32 cellular contexts compared by ENCODE assay signal in the genomic region with DNA sequence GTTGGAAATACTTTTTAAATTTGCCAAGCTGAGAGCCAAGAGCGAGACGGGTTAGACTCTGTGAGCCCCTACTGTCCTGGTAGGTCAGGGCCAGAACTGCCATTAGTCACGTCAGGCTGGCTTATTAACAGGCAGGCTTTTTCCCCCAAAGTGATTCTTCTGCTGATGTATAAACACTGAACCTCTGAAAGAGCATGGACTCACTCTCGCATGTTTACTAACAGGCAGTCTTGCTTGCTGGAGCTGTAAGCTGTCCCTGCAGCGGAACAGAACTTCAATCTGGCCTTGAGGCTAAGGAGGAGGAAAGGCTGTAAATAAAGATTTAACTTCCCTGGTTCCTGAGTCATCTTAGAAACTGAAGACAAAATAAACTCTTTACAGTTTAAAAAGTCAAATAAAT.
A peak's percentile ranks its signal among the peaks of the same experiment; 100 is the strongest.
DNase-seq lines count a peak whose midpoint lies in the region; ATAC-seq and TF ChIP-seq lines count a peak whose summit lies in the region.
"Had no signal": no experiment of that assay in that cellular context is flagged by ENCODE, and none has a peak within 500 bp of the region (broad histone marks: within the 10 kb centered on the region; RNA-seq: fewer than 3 reads in every experiment).

No MANE protein-coding gene starts in this region.

- POLR2A ChIA-PET in PC-9 (lab: Charles Lee; ENCODE audit: unreplicated experiment): no interaction called here

- no peaks in the 10 kb centered on the region for H4K20me1 ChIP-seq in PC-9 (ENCODE audit: insufficient read depth)

- H3K27ac Mint-ChIP-seq in osteocyte (ENCODE audit: unreplicated experiment): peak overlapping the region; percentile 77
- H3K27ac Mint-ChIP-seq: CD8-positive, alpha-beta T cell; endodermal cell; GM23338; memory B cell; natural killer cell treated with Interleukin-12 subunit alpha and Interleukin-12 subunit beta and Interleukin-15 and Interleukin-18, amount 100 ng/mL, for 72 hours; stimulated activated naive CD8-positive, alpha-beta T cell treated with anti-CD3 and anti-CD28 coated beads, Interleukin-15, Interleukin-2, amounts not matched to agents 100 ng/mL and 50 ng/mL, for 24 hours; T-helper 1 cell treated with Interleukin-12 subunit alpha and Interleukin-12 subunit beta and Interleukin-4 antibody, amounts not matched to agents 30 μg/mL and 1 μg/mL, for 36 hours had no signal

- DNase-seq in AG08396 (ENCODE audit: low spot score): peak; percentile 16
- peak; percentile 52 to 58 for DNase-seq in SJSA1 (ENCODE audit: low read depth in 1 of 2, low spot score in 2 of 2)
- DNase-seq in fibroblast of villous mesenchyme (ENCODE audit: low read depth): peak; percentile 72
- DNase-seq in osteocyte (ENCODE audit: extremely low spot score, unreplicated experiment): no peak
- DNase-seq in NCI-H1436 treated with DMSO at 0.1 percent for 48 hours (lab: John Stamatoyannopoulos, UW): no peak
- no peak for DNase-seq in PC-9
- DNase-seq in Kasumi-1 (lab: John Stamatoyannopoulos, UW): no peak
- no peak for DNase-seq in stimulated activated naive CD8-positive, alpha-beta T cell treated with anti-CD3 and anti-CD28 coated beads, Interleukin-15, Interleukin-2, amounts not matched to agents 100 U/mL and 50 U/mL, for 24 hours
- DNase-seq: 8988T; activated CD4-positive, alpha-beta T cell treated with anti-CD3 and anti-CD28 coated beads for 4 hours; activated CD8-positive, alpha-beta memory T cell treated with anti-CD3 and anti-CD28 coated beads for 24 hours; activated gamma-delta T cell treated with Interleukin-2 at 50 U/mL for 16 hours; activated T-cell treated with anti-CD3 and anti-CD28 coated beads, Interleukin-2, amount 50 U/mL, for 1 hour; AML-193; CD8-positive, alpha-beta T cell; endodermal cell; GDM1; glutamatergic neuron; NCI-H187; NCI-H2171 treated with DMSO at 0.1 percent for 48 hours; NCI-H69; right cardiac atrium; RPMI8226 had no signal

- H3K4me2 ChIP-seq in PC-9: no peak overlapping the region
- H3K4me2 ChIP-seq: GM23338 had no signal

- H3K4me3 Mint-ChIP-seq in osteocyte (ENCODE audit: unreplicated experiment): no peak overlapping the region
- H3K4me3 Mint-ChIP-seq: CD8-positive, alpha-beta T cell; endodermal cell; GM23338; memory B cell; natural killer cell treated with Interleukin-12 subunit alpha and Interleukin-12 subunit beta and Interleukin-15 and Interleukin-18, amount 100 ng/mL, for 72 hours; stimulated activated naive CD8-positive, alpha-beta T cell treated with anti-CD3 and anti-CD28 coated beads, Interleukin-15, Interleukin-2, amounts not matched to agents 100 ng/mL and 50 ng/mL, for 24 hours; T-helper 1 cell treated with Interleukin-12 subunit alpha and Interleukin-12 subunit beta and Interleukin-4 antibody, amounts not matched to agents 30 μg/mL and 1 μg/mL, for 36 hours had no signal

- no peak for ATAC-seq in stimulated activated naive CD8-positive, alpha-beta T cell treated with anti-CD3 and anti-CD28 coated beads, Interleukin-15, Interleukin-2, amounts not matched to agents 100 U/mL and 50 U/mL, for 24 hours
- ATAC-seq: CD8-positive, alpha-beta T cell; GM23338; natural killer cell treated with Interleukin-12 subunit alpha and Interleukin-12 subunit beta and Interleukin-15 and Interleukin-18, amount 100 ng/mL, for 72 hours; right cardiac atrium had no signal

- H3K4me1 ChIP-seq in SJSA1 (replicated peaks) (peaks cover 35% of the 10 kb centered on the region), PC-9 (replicated peaks; ENCODE audit: insufficient read depth) (no peaks in the 10 kb centered on the region)
- H3K4me1 ChIP-seq: parathyroid adenoma had no signal

- H3K36me3 ChIP-seq in SJSA1 (no peaks in the 10 kb centered on the region), PC-9 (ENCODE audit: low read depth) (no peaks in the 10 kb centered on the region)
- H3K36me3 ChIP-seq: thyroid gland had no signal

- H3K79me2 ChIP-seq in PC-9 (ENCODE audit: low read depth): no peaks in the 10 kb centered on the region
- H3K79me2 ChIP-seq: parathyroid adenoma had no signal

- CTCF ChIA-PET in PC-9 (lab: Charles Lee): no interaction called here

- BruUV-seq in PC-9 (replicated peaks; lab: Mats Ljungman, UMichigan): no TSS peak

- H3K36me3 Mint-ChIP-seq in osteocyte (ENCODE audit: unreplicated experiment): peaks cover 29% of the 10 kb centered on the region
- H3K36me3 Mint-ChIP-seq: CD8-positive, alpha-beta T cell had no signal

- H3K9me3 ChIP-seq in SJSA1 (replicated peaks) (no peaks in the 10 kb centered on the region), PC-9 (ENCODE audit: insufficient read depth, low read depth) (no peaks in the 10 kb centered on the region)
- H3K9me3 ChIP-seq: thyroid gland had no signal

- H3K9me3 Mint-ChIP-seq in osteocyte (ENCODE audit: unreplicated experiment): peaks cover 5% of the 10 kb centered on the region
- H3K9me3 Mint-ChIP-seq: GM23338 had no signal

- TF ChIP-seq CTCF in fibroblast of villous mesenchyme (IDR thresholded peaks at IDR 0.05; ENCODE audit: insufficient read depth, low read depth, low read length) (no peak), osteocyte (IDR thresholded peaks at IDR 0.05) (no peak), PC-9 (conservative IDR thresholded peaks at IDR 0.05) (no peak)

- H3K4me3 ChIP-seq in SJSA1: no peak overlapping the region
- H3K4me3 ChIP-seq in fibroblast of villous mesenchyme (ENCODE audit: low read depth, low read length): no peak overlapping the region
- no peak overlapping the region for H3K4me3 ChIP-seq in PC-9
- H3K4me3 ChIP-seq: coronary artery, GM23338, SK-N-MC, thyroid gland had no signal

- intact Hi-C loops in PC-9 (cut with micrococcal nuclease; ENCODE audit: unreplicated experiment): no loop called here

- H3K27me3 Mint-ChIP-seq in osteocyte (ENCODE audit: unreplicated experiment): no peaks in the 10 kb centered on the region

- no peaks in the 10 kb centered on the region for H3F3A ChIP-seq in PC-9 (ENCODE audit: insufficient read depth, low read depth)

- H2AFZ ChIP-seq in PC-9: no peak overlapping the region
- H2AFZ ChIP-seq: GM23338, parathyroid adenoma had no signal

- H3K27me3 ChIP-seq in SJSA1 (replicated peaks): no peaks in the 10 kb centered on the region
- peaks cover 50% of the 10 kb centered on the region for H3K27me3 ChIP-seq in PC-9 (ENCODE audit: insufficient read depth, low read depth)
- H3K27me3 ChIP-seq: thyroid gland had no signal

- H3K9me2 ChIP-seq in PC-9 (ENCODE audit: insufficient read depth): no peaks in the 10 kb centered on the region

- H3K27ac ChIP-seq in SJSA1 (peak overlapping the region; percentile 24; the same call in 1 of the 2 replicates), PC-9 (no peak overlapping the region)
- H3K27ac ChIP-seq: coronary artery, parathyroid adenoma, SK-N-MC had no signal

- peaks cover 39% of the 10 kb centered on the region for H3K4me1 Mint-ChIP-seq in osteocyte (ENCODE audit: unreplicated experiment)
- H3K4me1 Mint-ChIP-seq: endodermal cell, memory B cell had no signal

Comparison
In these comparisons a context has a peak if more than half of its experiments do, and no peak if none do; other contexts are left out.
1. DNase-seq: peak in AG08396 (single experiment), SJSA1 (2 of 2) and fibroblast of villous mesenchyme (single experiment); none in osteocyte (single experiment), NCI-H1436 treated with DMSO at 0.1 percent for 48 hours (single experiment), PC-9 (0 of 2), Kasumi-1 (0 of 2) and stimulated activated naive CD8-positive, alpha-beta T cell treated with anti-CD3 and anti-CD28 coated beads, Interleukin-15, Interleukin-2, amounts not matched to agents 100 U/mL and 50 U/mL, for 24 hours (single experiment).